In the genomic region with DNA sequence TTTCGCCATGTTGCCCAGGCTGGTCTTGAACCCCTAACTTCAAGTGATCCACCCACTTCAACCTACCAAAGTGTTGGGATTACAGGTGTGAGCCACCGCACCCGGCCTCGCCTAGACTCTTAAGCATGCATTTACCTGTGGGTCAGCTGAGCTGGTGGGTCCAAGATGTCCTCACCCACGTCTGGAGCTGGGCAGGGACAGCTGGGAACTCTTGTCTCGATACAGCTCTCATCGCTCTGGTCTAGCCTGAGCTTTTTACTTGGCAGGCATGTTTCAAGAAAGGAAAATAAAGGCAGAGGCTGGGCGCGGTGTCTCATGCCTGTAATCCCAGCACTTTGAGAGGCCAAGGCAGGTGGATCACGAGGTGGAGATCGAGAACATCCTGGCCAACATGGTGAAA, we compare ENCODE assay signal across 20 cellular contexts. TPM values are rescaled to one million over a fixed set of nuclear protein-coding genes. Genes with fewer than 3 reads are reported as not detected.
DNase-seq lines count a peak whose midpoint lies in the region; ATAC-seq and TF ChIP-seq lines count a peak whose summit lies in the region.
"Had no signal": no experiment of that assay in that cellular context is flagged by ENCODE, and none has a peak within 500 bp of the region (broad histone marks: within the 10 kb centered on the region; RNA-seq: fewer than 3 reads in every experiment).

No MANE protein-coding gene starts in this region.

- 96 to 98% (median 97%) methylated on average over 11 of the region's 11 CpGs for WGBS in heart left ventricle, 4 donors

- H3K79me2 ChIP-seq in osteoblast (ENCODE audit: insufficient read depth, low read length), result no peaks in the 10 kb centered on the region

- H3K27me3 ChIP-seq in right atrium auricular region (no peaks in the 10 kb centered on the region), heart left ventricle (no peaks in the 10 kb centered on the region), osteoblast (ENCODE audit: insufficient read depth, low read length) (no peaks in the 10 kb centered on the region)
- H3K27me3 ChIP-seq: BLaER1 had no signal

- TF ChIP-seq CTCF in right atrium auricular region (IDR thresholded peaks at IDR 0.05) (no peak), heart left ventricle (IDR thresholded peaks at IDR 0.05) (no peak), osteoblast (IDR thresholded peaks at IDR 0.05; ENCODE audit: extremely low read depth, low read depth, low read length) (no peak)

- peaks cover 8% of the 10 kb centered on the region for H4K20me1 ChIP-seq in osteoblast (ENCODE audit: insufficient read depth, low read length)

- H3K27ac ChIP-seq in right atrium auricular region (no peak overlapping the region), heart left ventricle (no peak overlapping the region), osteoblast (ENCODE audit: low read depth, low read length) (no peak overlapping the region)
- H3K27ac ChIP-seq: 22Rv1, A549, BLaER1, HL-60 had no signal

- H3K36me3 ChIP-seq in right atrium auricular region (no peaks in the 10 kb centered on the region), heart left ventricle (peaks cover 0 to 16% (median 0%) of the 10 kb centered on the region in 9 donors), osteoblast (ENCODE audit: insufficient read depth, low read length) (peaks cover 15% of the 10 kb centered on the region)

- H3K9me3 ChIP-seq in right atrium auricular region (no peaks in the 10 kb centered on the region), heart left ventricle (no peaks in the 10 kb centered on the region), osteoblast (ENCODE audit: low read depth, low read length) (no peaks in the 10 kb centered on the region)
- H3K9me3 ChIP-seq: A549, BLaER1 had no signal

- H3K4me3 ChIP-seq in right atrium auricular region (no peak overlapping the region), heart left ventricle (no peak overlapping the region), osteoblast (ENCODE audit: insufficient read depth, low read length) (no peak overlapping the region)
- H3K4me3 ChIP-seq: A549, BLaER1 had no signal

- TF ChIP-seq POLR2A in heart left ventricle (IDR thresholded peaks at IDR 0.05), result no peak

- H3K4me1 ChIP-seq in right atrium auricular region (no peaks in the 10 kb centered on the region), heart left ventricle (no peaks in the 10 kb centered on the region), osteoblast (ENCODE audit: insufficient read depth, low read length) (no peaks in the 10 kb centered on the region)
- H3K4me1 ChIP-seq: A549, BLaER1 had no signal

- peak; percentile 0 for DNase-seq in activated CD4-positive, CD25-positive, alpha-beta regulatory T cell treated with anti-CD3 and anti-CD28 coated beads, Interleukin-2, amount 50 U/mL, for 72 hours
- peak; percentile 48 for DNase-seq in right atrium auricular region (ENCODE audit: low spot score)
- DNase-seq in heart left ventricle, result no peak
- peak; percentile 23 for DNase-seq in osteoblast (ENCODE audit: insufficient read length, low spot score, missing footprints)
- DNase-seq in SHP77 (lab: John Stamatoyannopoulos, UW), result no peak
- DNase-seq: CD4-positive, alpha-beta memory T cell; DMS153; DMS79; GDM1; GOT3; H7; HFFc6 had no signal

- intact Hi-C loops in heart left ventricle (cut with DNase I), result loop anchor here in 3 of 10 donors (5.0 kb wide), 2 partner anchors 60 to 105 kb away; no protein-coding TSS in a partner anchor

- ATAC-seq in activated CD4-positive, CD25-positive, alpha-beta regulatory T cell treated with anti-CD3 and anti-CD28 coated beads, Interleukin-2, amount 50 U/mL, for 24 hours, result no peak
- ATAC-seq in heart left ventricle (no peak), GM19328 (IDR thresholded peaks at IDR 0.05; ENCODE audit: unreplicated experiment) (no peak)
- ATAC-seq: A549, HCT116 had no signal

- H3K4me2 ChIP-seq in osteoblast (ENCODE audit: insufficient read depth, low read length), result no peak overlapping the region
- H3K4me2 ChIP-seq: A549, BLaER1 had no signal

- H2AFZ ChIP-seq in osteoblast (ENCODE audit: low read length), result no peak overlapping the region

RNA-seq across cellular contexts. Expression of a gene that starts 56.9 kb away (rescaled TPM):
- total RNA-seq in right atrium auricular region, result 1 to 10 TPM in 1 of 2 donors, under 1 TPM in 1; 0.56 to 2.2 TPM
- 1 to 10 TPM in 2 of 9 donors, under 1 TPM in 7; 0.35 to 1.0 (median 0.66) TPM for total RNA-seq in heart left ventricle
- 1 to 10 TPM in 1 of 2 donors, under 1 TPM in 1; 0.47 to 1.3 TPM for polyA plus RNA-seq in heart left ventricle
- 0.29 and 0.36 TPM in 2 replicates for total RNA-seq in osteoblast
- total RNA-seq: CD4-positive, alpha-beta memory T cell; HT1080 had no signal

Comparison
In these comparisons a context has a peak if more than half of its experiments do, and no peak if none do; other contexts are left out.
1. DNase-seq: peak in activated CD4-positive, CD25-positive, alpha-beta regulatory T cell treated with anti-CD3 and anti-CD28 coated beads, Interleukin-2, amount 50 U/mL, for 72 hours (single experiment), right atrium auricular region (single experiment) and osteoblast (single experiment); none in heart left ventricle (0 of 5) and SHP77 (0 of 2).